Comparison of ENCODE assay signal across 10 cellular contexts in genomic region chr11:10898763-10899541, GRCh38. TPM values are rescaled to one million over a fixed set of nuclear protein-coding genes. Genes with fewer than 3 reads are reported as not detected.
A peak's percentile ranks its signal among the peaks of the same experiment; 100 is the strongest.
DNase-seq lines count a peak whose midpoint lies in the region; ATAC-seq lines count a peak whose summit lies in the region.
"Had no signal": no experiment of that assay in that cellular context is flagged by ENCODE, and none has a peak within 500 bp of the region (broad histone marks: within the 10 kb centered on the region; RNA-seq: fewer than 3 reads in every experiment).

No MANE protein-coding gene starts in this region.

- ATAC-seq in Right ventricle myocardium superior (ENCODE audit: poor library complexity) = no peak
- ATAC-seq in Right ventricle myocardium inferior = no peak
- no peak for ATAC-seq in central memory CD8-positive, alpha-beta T cell (replicated peaks; ENCODE audit: extremely low read depth, poor library complexity, severe bottlenecking)
- ATAC-seq in HG03196 (IDR thresholded peaks at IDR 0.05; ENCODE audit: unreplicated experiment) = no peak

- H3K27me3 Mint-ChIP-seq in central memory CD8-positive, alpha-beta T cell = peaks cover 13% of the 10 kb centered on the region
- H3K27me3 Mint-ChIP-seq: activated CD8-positive, alpha-beta memory T cell treated with anti-CD3 and anti-CD28 coated beads, Interleukin-2, amount 10 ng/mL, durations not matched to agents 7 days and 5 days had no signal

- no peaks in the 10 kb centered on the region for H3K36me3 ChIP-seq in mucosa of stomach (ENCODE audit: control insufficient read depth, insufficient read depth, low read length)

- no peaks in the 10 kb centered on the region for H3K4me1 Mint-ChIP-seq in central memory CD8-positive, alpha-beta T cell

- no peak overlapping the region for H3K4me3 Mint-ChIP-seq in central memory CD8-positive, alpha-beta T cell
- H3K4me3 Mint-ChIP-seq: activated CD8-positive, alpha-beta memory T cell treated with anti-CD3 and anti-CD28 coated beads, Interleukin-2, amount 10 ng/mL, durations not matched to agents 7 days and 5 days had no signal

- H3K27me3 ChIP-seq in mucosa of stomach (ENCODE audit: control insufficient read depth, insufficient read depth, low read length) = no peaks in the 10 kb centered on the region

- peak overlapping the region; percentile 27 for H3K27ac Mint-ChIP-seq in central memory CD8-positive, alpha-beta T cell (ENCODE audit: low read depth)
- H3K27ac Mint-ChIP-seq: activated CD8-positive, alpha-beta memory T cell treated with anti-CD3 and anti-CD28 coated beads, Interleukin-2, amount 10 ng/mL, durations not matched to agents 7 days and 5 days had no signal

- no peak overlapping the region for H3K4me3 ChIP-seq in mucosa of stomach (ENCODE audit: low read length)

- intact Hi-C loops in Right ventricle myocardium superior (cut with DNase I) (no loop called here), Right ventricle myocardium inferior (cut with DNase I) (loop anchor here (1.0 to 2.0 kb wide), 2 partner anchors 40 to 90 kb away; partner anchors contain the start of gene ZBED5)

- no peaks in the 10 kb centered on the region for H3K9me3 Mint-ChIP-seq in central memory CD8-positive, alpha-beta T cell
- H3K9me3 Mint-ChIP-seq: CD4-positive, CD25-positive, alpha-beta regulatory T cell had no signal

- no peaks in the 10 kb centered on the region for H3K36me3 Mint-ChIP-seq in central memory CD8-positive, alpha-beta T cell (ENCODE audit: insufficient read depth)
- H3K36me3 Mint-ChIP-seq: activated CD8-positive, alpha-beta memory T cell treated with anti-CD3 and anti-CD28 coated beads, Interleukin-2, amount 10 ng/mL, durations not matched to agents 7 days and 5 days had no signal

- peak; percentile 55 for DNase-seq in Right ventricle myocardium superior
- DNase-seq in Right ventricle myocardium inferior (ENCODE audit: missing footprints) = no peak
- DNase-seq in central memory CD8-positive, alpha-beta T cell (ENCODE audit: low spot score in 2 of 2) = no peak
- no peak for DNase-seq in NCI-H82 (lab: John Stamatoyannopoulos, UW)
- no peak for DNase-seq in NK-92 (lab: John Stamatoyannopoulos, UW; ENCODE audit: unreplicated experiment)
- DNase-seq in RKO (ENCODE audit: low spot score) = no peak
- DNase-seq: activated CD8-positive, alpha-beta memory T cell treated with anti-CD3 and anti-CD28 coated beads, Interleukin-2, amount 10 ng/mL, durations not matched to agents 7 days and 5 days had no signal

- no peaks in the 10 kb centered on the region for H3K9me3 ChIP-seq in mucosa of stomach (ENCODE audit: control insufficient read depth, low read length)

- peak overlapping the region; percentile 59 for H3K9ac ChIP-seq in mucosa of stomach (ENCODE audit: low read length)

- peaks cover 33% of the 10 kb centered on the region for H3K4me1 ChIP-seq in mucosa of stomach (ENCODE audit: control insufficient read depth, insufficient read depth, low read length)

RNA-seq across cellular contexts. Expression of gene ZBED5, which starts 41.1 kb away (rescaled TPM):
- total RNA-seq in Right ventricle myocardium superior = 37.4 TPM
- 42.7 TPM for total RNA-seq in Right ventricle myocardium inferior
